ENCODE assay signal across 27 cellular contexts in the genomic region with DNA sequence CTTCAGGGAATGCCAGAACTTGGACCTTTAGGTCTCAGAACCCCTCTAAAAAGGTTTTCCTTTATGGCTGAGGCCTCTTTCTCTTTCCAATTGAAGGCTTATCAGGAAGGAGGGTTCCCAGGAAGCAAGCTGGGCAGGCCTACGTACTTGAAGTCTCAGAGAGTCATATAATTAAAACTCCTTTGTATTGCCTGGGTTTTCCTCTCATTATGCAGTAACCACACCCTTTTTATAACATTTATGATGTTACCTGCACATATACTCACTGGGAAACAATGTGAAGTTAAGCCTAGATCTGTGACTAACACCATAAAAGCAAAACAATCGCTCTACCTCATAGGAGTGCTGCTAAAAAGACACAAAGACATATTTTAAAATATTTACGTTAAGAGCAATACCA. TPM values are rescaled to one million over a fixed set of nuclear protein-coding genes. Genes with fewer than 3 reads are reported as not detected.
DNase-seq lines count a peak whose midpoint lies in the region; ATAC-seq and TF ChIP-seq lines count a peak whose summit lies in the region.
"Had no signal": no experiment of that assay in that cellular context is flagged by ENCODE, and none has a peak within 500 bp of the region (broad histone marks: within the 10 kb centered on the region; RNA-seq: fewer than 3 reads in every experiment).

No MANE protein-coding gene starts in this region.

- no peak for TF ChIP-seq RAD21 in IMR-90 (IDR thresholded peaks at IDR 0.05; ENCODE audit: low read length)

- no peak for ATAC-seq in IMR-90 (ENCODE audit: low read depth)
- ATAC-seq in GM19395 (IDR thresholded peaks at IDR 0.05; ENCODE audit: unreplicated experiment): no peak
- ATAC-seq: activated CD8-positive, alpha-beta memory T cell treated with anti-CD3 and anti-CD28 coated beads, Interleukin-2, amount 10 ng/mL, durations not matched to agents 7 days and 5 days; gastrocnemius medialis; pancreas; stimulated activated naive CD8-positive, alpha-beta T cell treated with anti-CD3 and anti-CD28 coated beads, Interleukin-15, Interleukin-2, amounts not matched to agents 100 U/mL and 50 U/mL, for 24 hours; T-helper 17 cell had no signal

- H3K27me3 ChIP-seq in IMR-90 (ENCODE audit: control insufficient read depth, insufficient read depth, low read length) (no peaks in the 10 kb centered on the region), esophagus squamous epithelium (no peaks in the 10 kb centered on the region), smooth muscle cell (ENCODE audit: low read depth) (no peaks in the 10 kb centered on the region)
- H3K27me3 ChIP-seq: gastrocnemius medialis, pancreas, vagina had no signal

- dilution Hi-C loops in IMR-90 (cut with HindIII; ENCODE audit: low sequenced_read_pairs, unreplicated experiment): no loop called here

- no peak overlapping the region for H2AK9ac ChIP-seq in IMR-90 (replicated peaks; ENCODE audit: low read depth, low read length, poor library complexity)

- no TSS peak for BruUV-seq in IMR-90 (replicated peaks; lab: Mats Ljungman, UMichigan)

- no peak overlapping the region for H3K56ac ChIP-seq in IMR-90 (ENCODE audit: extremely low read depth, insufficient read depth, low read length)

- H3K4me1 ChIP-seq in IMR-90 (ENCODE audit: control insufficient read depth, insufficient read depth, low read length): no peaks in the 10 kb centered on the region
- H3K4me1 ChIP-seq in esophagus squamous epithelium: peaks cover 0 to 6% (median 0%) of the 10 kb centered on the region in 3 donors
- H3K4me1 ChIP-seq in smooth muscle cell (ENCODE audit: low read depth): no peaks in the 10 kb centered on the region
- H3K4me1 ChIP-seq: gastrocnemius medialis, pancreas, vagina had no signal

- CTCF ChIA-PET in IMR-90 (lab: Yijun Ruan, JAX): no interaction called here

- H3K23ac ChIP-seq in IMR-90 (ENCODE audit: low read depth, low read length): no peak overlapping the region

- H3K9ac ChIP-seq in IMR-90 (ENCODE audit: low read depth, low read length): no peak overlapping the region
- H3K9ac ChIP-seq in smooth muscle cell (ENCODE audit: low read depth): peak overlapping the region; percentile 35
- H3K9ac ChIP-seq: KMS-11, SK-N-SH had no signal

- H2AFZ ChIP-seq in IMR-90 (replicated peaks; ENCODE audit: low read length, poor library complexity) (no peak overlapping the region), smooth muscle cell (ENCODE audit: low read depth) (no peak overlapping the region)

- WGBS in IMR-90 (ENCODE audit: extremely low coverage in 2 of 2, insufficient read length in 1 of 2), 2 experiments: no CpG with 5 or more reads among the region's 3 CpGs
- WGBS in esophagus squamous epithelium, 2 donors: 35 to 64% methylated on average over 3 of the region's 3 CpGs
- 86% methylated on average over 3 of the region's 3 CpGs for WGBS in smooth muscle cell (ENCODE audit: low lambda C conversion rate)

- TF ChIP-seq POLR2A in IMR-90 (IDR thresholded peaks at IDR 0.05; ENCODE audit: low read depth, low read length) (no peak), esophagus squamous epithelium (IDR thresholded peaks at IDR 0.05) (no peak)

- in situ Hi-C loops in IMR-90 (cut with MboI; ENCODE audit: low sequenced_read_pairs): no loop called here

- H3K4me3 ChIP-seq in IMR-90 (ENCODE audit: insufficient read depth, low read depth, low read length) (no peak overlapping the region), esophagus squamous epithelium (no peak overlapping the region), smooth muscle cell (no peak overlapping the region)
- H3K4me3 ChIP-seq: gastrocnemius medialis, pancreas, skin epidermis, thoracic aorta, vagina had no signal

- 0 out of 2 replicates have a peak overlapping the region, but pooled peaks have one; percentile 29 for H3K14ac ChIP-seq in IMR-90 (replicated peaks; ENCODE audit: low read depth, low read length)

- H3K79me1 ChIP-seq in IMR-90 (ENCODE audit: low read depth in 1 of 2, low read length in 2 of 2): no peaks in the 10 kb centered on the region

- H2BK120ac ChIP-seq in IMR-90 (ENCODE audit: low read depth, low read length): no peak overlapping the region

- POLR2A ChIA-PET in IMR-90 (lab: Charles Lee; ENCODE audit: unreplicated experiment): no interaction called here

- H4K20me1 ChIP-seq in IMR-90 (ENCODE audit: insufficient read depth, low read length): no peaks in the 10 kb centered on the region
- no peaks in the 10 kb centered on the region for H4K20me1 ChIP-seq in smooth muscle cell (ENCODE audit: low read depth)

- H3K9me3 ChIP-seq in IMR-90 (ENCODE audit: control insufficient read depth, insufficient read depth, low read length) (no peaks in the 10 kb centered on the region), esophagus squamous epithelium (no peaks in the 10 kb centered on the region), smooth muscle cell (replicated peaks; ENCODE audit: low read depth) (no peaks in the 10 kb centered on the region)
- H3K9me3 ChIP-seq: gastrocnemius medialis, pancreas, SK-N-SH, thoracic aorta, vagina had no signal

- H3K4me2 ChIP-seq in IMR-90 (ENCODE audit: low read depth, low read length) (no peak overlapping the region), smooth muscle cell (no peak overlapping the region)
- H3K4me2 ChIP-seq: KMS-11, SK-N-SH had no signal

- H3K36me3 ChIP-seq in IMR-90 (ENCODE audit: control insufficient read depth, insufficient read depth, low read length) (no peaks in the 10 kb centered on the region), esophagus squamous epithelium (no peaks in the 10 kb centered on the region), smooth muscle cell (ENCODE audit: low read depth) (no peaks in the 10 kb centered on the region)
- H3K36me3 ChIP-seq: gastrocnemius medialis, pancreas, thoracic aorta, vagina had no signal

- no peak overlapping the region for H4K5ac ChIP-seq in IMR-90 (ENCODE audit: low read depth, low read length)

- no peaks in the 10 kb centered on the region for H3K79me2 ChIP-seq in smooth muscle cell (ENCODE audit: low read depth)

- no peak overlapping the region for H2BK5ac ChIP-seq in IMR-90 (ENCODE audit: low read depth, low read length, poor library complexity, severe bottlenecking)

- no peaks in the 10 kb centered on the region for H3K9me1 ChIP-seq in IMR-90 (ENCODE audit: insufficient read depth, low read length)

- no peak overlapping the region for H2BK20ac ChIP-seq in IMR-90 (ENCODE audit: low read depth, low read length)

- H3K4ac ChIP-seq in IMR-90 (ENCODE audit: low read depth, low read length): no peak overlapping the region

- no peak for TF ChIP-seq CTCF in IMR-90 (conservative IDR thresholded peaks at IDR 0.05; ENCODE audit: low read depth, low read length)
- TF ChIP-seq CTCF in esophagus squamous epithelium (IDR thresholded peaks at IDR 0.05): no peak
- no peak for TF ChIP-seq CTCF in smooth muscle cell (IDR thresholded peaks at IDR 0.05; ENCODE audit: borderline replicate concordance, insufficient read depth, poor library complexity, severe bottlenecking)

- intact Hi-C loops in IMR-90 (cut with micrococcal nuclease) (loop anchor here (10.0 kb wide), 1 partner anchor 584 kb away; no protein-coding TSS in a partner anchor), esophagus squamous epithelium (cut with DNase I) (no loop called here)

- H3K27ac ChIP-seq in IMR-90 (ENCODE audit: insufficient read depth, low read length): no peak overlapping the region
- peak overlapping the region in 3 of 4 donors; percentile 31 to 56 (median 34) for H3K27ac ChIP-seq in esophagus squamous epithelium
- H3K27ac ChIP-seq in smooth muscle cell (ENCODE audit: low read depth): peak overlapping the region; percentile 76
- H3K27ac ChIP-seq: gastrocnemius medialis, KMS-11, pancreas, thoracic aorta, vagina had no signal

- no peak overlapping the region for H4K91ac ChIP-seq in IMR-90 (ENCODE audit: insufficient read depth, low read depth, low read length)

- H4K8ac ChIP-seq in IMR-90 (ENCODE audit: low read depth in 2 of 2, low read length in 2 of 2): no peak overlapping the region

- no peak overlapping the region for H2BK15ac ChIP-seq in IMR-90 (ENCODE audit: low read depth, low read length)

- H3K18ac ChIP-seq in IMR-90 (ENCODE audit: low read depth, low read length): no peak overlapping the region

- H2AK5ac ChIP-seq in IMR-90 (ENCODE audit: low read depth, low read length): no peak overlapping the region

- H3F3A ChIP-seq in smooth muscle cell (ENCODE audit: low read depth): no peaks in the 10 kb centered on the region

- DNase-seq in IMR-90 (no peak), SW480 (ENCODE audit: low spot score) (peak; percentile 89), esophagus squamous epithelium (lab: John Stamatoyannopoulos, UW) (no peak), smooth muscle cell (lab: John Stamatoyannopoulos, UW; ENCODE audit: unreplicated experiment) (no peak), NCI-H1930 (lab: John Stamatoyannopoulos, UW) (no peak), DMS153 treated with DMSO at 0.1 percent for 48 hours (lab: John Stamatoyannopoulos, UW; ENCODE audit: unreplicated experiment) (no peak)
- DNase-seq: activated CD4-positive, alpha-beta T cell treated with anti-CD3 and anti-CD28 coated beads, Interleukin-2, amount 50 U/mL, for 4 hours; activated CD8-positive, alpha-beta memory T cell treated with anti-CD3 and anti-CD28 coated beads, Interleukin-2, amount 10 ng/mL, durations not matched to agents 7 days and 5 days; activated T-cell treated with anti-CD3 and anti-CD28 coated beads, Interleukin-2, amount 50 U/mL, for 48 hours; CD8-positive, alpha-beta memory T cell; DMS 273 treated with DMSO at 0.1 percent for 48 hours; gastrocnemius medialis; H9; kidney glomerular epithelial cell; NCI-H1436; NCI-H446 treated with DMSO at 0.1 percent for 48 hours; NCI-H82; pancreas; retina; SK-N-SH; stimulated activated naive CD8-positive, alpha-beta T cell treated with anti-CD3 and anti-CD28 coated beads, Interleukin-15, Interleukin-2, amounts not matched to agents 100 U/mL and 50 U/mL, for 24 hours; T-helper 17 cell had no signal

TF ChIP-seq in IMR-90, 13 proteins besides CTCF, POLR2A, EP300 and RAD21 (continues in another document):
- TF ChIP-seq MAFK (IDR thresholded peaks at IDR 0.05; ENCODE audit: low read depth, low read length) (no peak), SMC3 (IDR thresholded peaks at IDR 0.05; ENCODE audit: low read depth, low read length) (no peak), RFX5 (IDR thresholded peaks at IDR 0.05; ENCODE audit: low read depth, low read length) (no peak)

RNA-seq across cellular contexts. Expression of a gene that starts 27.3 kb away (rescaled TPM):
- total RNA-seq in IMR-90 (2012; rRNA removed) (64.0 and 111 TPM in 2 replicates), esophagus squamous epithelium (100 to 1,000 TPM; 137 to 273 (median 206) TPM), smooth muscle cell (268 TPM in 2 replicates)
- polyA plus RNA-seq in IMR-90 (2012; rRNA removed) (73.4 and 106 TPM in 2 replicates), smooth muscle cell (202 and 247 TPM in 2 replicates)
- 397 and 526 TPM in 2 replicates for polyA plus RNA-seq in IMR-90 (2012; cell fraction: cytosol; rRNA removed)
- 154 and 304 TPM in 2 replicates for polyA plus RNA-seq in IMR-90 (2012; cell fraction: nucleus; rRNA removed; ENCODE audit: low replicate concordance)

RNA-seq across cellular contexts. Expression of a gene that starts 27.6 kb away (rescaled TPM):
- total RNA-seq in IMR-90 (2012; rRNA removed): 138 and 166 TPM in 2 replicates
- polyA plus RNA-seq in IMR-90 (2012; rRNA removed): 58.6 and 61.2 TPM in 2 replicates
- 22.8 and 26.1 TPM in 2 replicates for polyA plus RNA-seq in IMR-90 (2012; cell fraction: cytosol; rRNA removed)
- polyA plus RNA-seq in IMR-90 (2012; cell fraction: nucleus; rRNA removed; ENCODE audit: low replicate concordance): 11.6 and 71.5 TPM in 2 replicates
- total RNA-seq in esophagus squamous epithelium: 100 to 1,000 TPM in 3 of 4 donors, 10 to 100 TPM in 1; 67.7 to 233 (median 136) TPM
- 155 and 166 TPM in 2 replicates for total RNA-seq in smooth muscle cell
- 34.0 and 44.1 TPM in 2 replicates for polyA plus RNA-seq in smooth muscle cell
